11 cellular contexts compared by ENCODE assay signal in genomic region chr10:62082270-62082669, GRCh38.
A peak's percentile ranks its signal among the peaks of the same experiment; 100 is the strongest.
DNase-seq lines count a peak whose midpoint lies in the region; ATAC-seq and TF ChIP-seq lines count a peak whose summit lies in the region.
"Had no signal": no experiment of that assay in that cellular context is flagged by ENCODE, and none has a peak within 500 bp of the region (broad histone marks: within the 10 kb centered on the region; RNA-seq: fewer than 3 reads in every experiment).

No MANE protein-coding gene starts in this region.

- H3K4me3 Mint-ChIP-seq in CD8-positive, alpha-beta T cell: peak overlapping the region; percentile 46

- H3K4me1 Mint-ChIP-seq in CD8-positive, alpha-beta T cell (ENCODE audit: low read depth): peaks cover 48% of the 10 kb centered on the region

- H3K9me3 ChIP-seq in CD8-positive, alpha-beta T cell (ENCODE audit: low read length): no peaks in the 10 kb centered on the region
- no peaks in the 10 kb centered on the region for H3K9me3 ChIP-seq in SJCRH30 (replicated peaks)
- H3K9me3 ChIP-seq in psoas muscle: no peaks in the 10 kb centered on the region

- H3K36me3 ChIP-seq in CD8-positive, alpha-beta T cell (ENCODE audit: insufficient read depth, low read length): no peaks in the 10 kb centered on the region
- H3K36me3 ChIP-seq in SJCRH30 (peaks cover 7% of the 10 kb centered on the region; the same call in 1 of the 2 replicates), psoas muscle (ENCODE audit: insufficient read depth in 1 of 2, low read depth in 1 of 2) (peaks cover 7 to 40% of the 10 kb centered on the region in 2 donors)

- no peak for DNase-seq in CD8-positive, alpha-beta T cell
- DNase-seq in SJCRH30 (no peak), epithelial cell of prostate (ENCODE audit: low read depth, low spot score) (no peak), psoas muscle (no peak), COLO668 (lab: John Stamatoyannopoulos, UW; ENCODE audit: unreplicated experiment) (no peak), 8988T (no peak), NCI-H1048 (lab: John Stamatoyannopoulos, UW) (no peak), kidney glomerular epithelial cell (lab: John Stamatoyannopoulos, UW) (no peak)
- DNase-seq: GDM1, NCI-H1694 treated with DMSO at 0.1 percent for 48 hours, T1000 had no signal

- peak overlapping the region; percentile 55 for H3K27ac Mint-ChIP-seq in CD8-positive, alpha-beta T cell

- no peak for ATAC-seq in CD8-positive, alpha-beta T cell
- no peak for ATAC-seq in psoas muscle

- TF ChIP-seq CTCF in CD8-positive, alpha-beta T cell (IDR thresholded peaks at IDR 0.05): no peak
- no peak for TF ChIP-seq CTCF in psoas muscle (IDR thresholded peaks at IDR 0.05)

- 74 to 84% (median 77%) methylated on average over 1 of the region's 1 CpG for WGBS in psoas muscle, 3 donors

- no peak overlapping the region for H3K4me3 ChIP-seq in CD8-positive, alpha-beta T cell (ENCODE audit: low read depth, low read length)
- H3K4me3 ChIP-seq in SJCRH30: peak overlapping the region; percentile 41
- peak overlapping the region; percentile 40 for H3K4me3 ChIP-seq in psoas muscle

- H3K27ac ChIP-seq in CD8-positive, alpha-beta T cell (ENCODE audit: low read depth, low read length): no peak overlapping the region
- H3K27ac ChIP-seq in SJCRH30: peak overlapping the region; percentile 85
- peak overlapping the region; percentile 98 for H3K27ac ChIP-seq in epithelial cell of prostate
- peak overlapping the region; percentile 82 for H3K27ac ChIP-seq in psoas muscle

- peaks cover 19% of the 10 kb centered on the region for H3K4me1 ChIP-seq in CD8-positive, alpha-beta T cell (ENCODE audit: insufficient read depth, low read length)
- H3K4me1 ChIP-seq in SJCRH30 (peaks cover 43% of the 10 kb centered on the region), psoas muscle (peaks cover 75% of the 10 kb centered on the region)

- no peaks in the 10 kb centered on the region for H3K27me3 ChIP-seq in CD8-positive, alpha-beta T cell (ENCODE audit: insufficient read depth, low read length)
- H3K27me3 ChIP-seq in SJCRH30: no peaks in the 10 kb centered on the region
- H3K27me3 ChIP-seq in psoas muscle (ENCODE audit: insufficient read depth in 3 of 3, low read length in 2 of 3): no peaks in the 10 kb centered on the region

- CTCF ChIA-PET in CD8-positive, alpha-beta T cell (lab: Charles Lee): interaction anchor here (1.0 to 2.1 kb wide), 3 partner anchors 43 to 163 kb away, joined by 4 to 12 read pairs (median 4); no protein-coding TSS in a partner anchor

- POLR2A ChIA-PET in CD8-positive, alpha-beta T cell (lab: Charles Lee): interaction anchor here (0.7 to 1.5 kb wide), 4 partner anchors 10 to 182 kb away, joined by 3 to 5 read pairs (median 4); no protein-coding TSS in a partner anchor

- H3K9me3 Mint-ChIP-seq in CD8-positive, alpha-beta T cell: no peaks in the 10 kb centered on the region

- peaks cover 23% of the 10 kb centered on the region for H3K36me3 Mint-ChIP-seq in CD8-positive, alpha-beta T cell

- intact Hi-C loops in CD8-positive, alpha-beta T cell (cut with DNase I, micrococcal nuclease): loop anchor here in 1 of 2 experiments (2.0 to 5.0 kb wide), 2 partner anchors 100 to 179 kb away; no protein-coding TSS in a partner anchor
- intact Hi-C loops in psoas muscle (cut with DNase I): loop anchor here in 1 of 2 donors (5.0 kb wide), 2 partner anchors 35 to 180 kb away; partner anchors contain the start of gene ARID5B

- H3K27me3 Mint-ChIP-seq in CD8-positive, alpha-beta T cell (ENCODE audit: low read depth): no peaks in the 10 kb centered on the region
